Comparison of ENCODE assay signal across 8 cellular contexts in genomic region chr12:77133566-77133965, GRCh38.
DNase-seq lines count a peak whose midpoint lies in the region; ATAC-seq, FAIRE-seq and TF ChIP-seq lines count a peak whose summit lies in the region.

No MANE protein-coding gene starts in this region.

- no peak for FAIRE-seq in GM12892 (lab: Jason Lieb, UNC)

- no peaks in the 10 kb centered on the region for H3K9me3 ChIP-seq in effector memory CD4-positive, alpha-beta T cell (ENCODE audit: control insufficient read depth, low read length)

- no peaks in the 10 kb centered on the region for H3K36me3 ChIP-seq in effector memory CD4-positive, alpha-beta T cell (ENCODE audit: control insufficient read depth, insufficient read depth, low read length)

- H3K4me1 ChIP-seq in effector memory CD4-positive, alpha-beta T cell (ENCODE audit: control insufficient read depth, insufficient read depth, low read length, poor library complexity, severe bottlenecking), result no peaks in the 10 kb centered on the region

- TF ChIP-seq CTCF in omental fat pad (IDR thresholded peaks at IDR 0.05), result no peak

- no peaks in the 10 kb centered on the region for H3K27me3 ChIP-seq in effector memory CD4-positive, alpha-beta T cell (replicated peaks; ENCODE audit: control insufficient read depth, insufficient read depth, low read length, poor library complexity, severe bottlenecking)

- TF ChIP-seq POLR2A in GM12892 (IDR thresholded peaks at IDR 0.05; ENCODE audit: low read depth, low read length), result no peak

- DNase-seq in HT1080 (ENCODE audit: low read depth) (peak; percentile 43), astrocyte of the hippocampus (ENCODE audit: low read depth, low spot score) (peak; percentile 83), myocyte (ENCODE audit: low read depth) (peak; percentile 85), omental fat pad (ENCODE audit: low spot score) (no peak), GM12892 (ENCODE audit: insufficient read length) (no peak)
- no peak for DNase-seq in effector memory CD4-positive, alpha-beta T cell
- no peak for DNase-seq in stimulated activated naive CD4-positive, alpha-beta T cell treated with Interleukin-2 at 50 U/mL for 16 hours (lab: John Stamatoyannopoulos, UW)

- peak; percentile 68 for ATAC-seq in GM21367 (IDR thresholded peaks at IDR 0.05; ENCODE audit: unreplicated experiment)
- ATAC-seq in omental fat pad (ENCODE audit: low FRiP score), result no peak

- H3K4me3 ChIP-seq in effector memory CD4-positive, alpha-beta T cell (ENCODE audit: insufficient read depth, low read depth, low read length, poor library complexity, severe bottlenecking), result no peak overlapping the region

- H3K27ac ChIP-seq in effector memory CD4-positive, alpha-beta T cell (ENCODE audit: insufficient read depth, low read length, poor library complexity, severe bottlenecking), result no peak overlapping the region

Comparison
In these comparisons a context has a peak if more than half of its experiments do, and no peak if none do; other contexts are left out.
1. DNase-seq: peak in HT1080 (single experiment), astrocyte of the hippocampus (single experiment) and myocyte (single experiment); none in effector memory CD4-positive, alpha-beta T cell (0 of 3), omental fat pad (single experiment), GM12892 (single experiment) and stimulated activated naive CD4-positive, alpha-beta T cell treated with Interleukin-2 at 50 U/mL for 16 hours (single experiment).